8 cellular contexts compared by ENCODE assay signal in genomic region chr14:104724407-104724980, GRCh38. TPM values are rescaled to one million over a fixed set of nuclear protein-coding genes. Genes with fewer than 3 reads are reported as not detected.
DNase-seq lines count a peak whose midpoint lies in the region; ATAC-seq and TF ChIP-seq lines count a peak whose summit lies in the region.

No MANE protein-coding gene starts in this region.

- H3K27ac Mint-ChIP-seq in nephron, result no peak overlapping the region

- no peaks in the 10 kb centered on the region for H3K27me3 Mint-ChIP-seq in nephron (ENCODE audit: low read depth)

- no peak for TF ChIP-seq CTCF in WI38 (IDR thresholded peaks at IDR 0.05; ENCODE audit: low read depth, low read length)
- no peak for TF ChIP-seq CTCF in nephron (IDR thresholded peaks at IDR 0.05; ENCODE audit: unreplicated experiment in 3 of 3)

- H3K36me3 Mint-ChIP-seq in nephron (ENCODE audit: low read depth), result peaks cover 5% of the 10 kb centered on the region

- H3K4me3 Mint-ChIP-seq in nephron, result peak overlapping the region; percentile 93 to 98 (median 96)

- peak; percentile 34 for ATAC-seq in esophagus mucosa
- ATAC-seq in HG02973 (IDR thresholded peaks at IDR 0.05; ENCODE audit: unreplicated experiment), result no peak

- peaks cover 17% of the 10 kb centered on the region for H3K4me1 Mint-ChIP-seq in nephron

- H3K4me3 ChIP-seq in WI38 (ENCODE audit: low read depth, low read length), result peak overlapping the region; percentile 56

- peak; percentile 79 for DNase-seq in NCI-H146 (lab: John Stamatoyannopoulos, UW)
- no peak for DNase-seq in NCI-H146 treated with DMSO at 0.1 percent for 48 hours (lab: John Stamatoyannopoulos, UW; ENCODE audit: unreplicated experiment)
- no peak for DNase-seq in NCI-H2081 (lab: John Stamatoyannopoulos, UW)
- DNase-seq in NCI-H2196 (lab: John Stamatoyannopoulos, UW; ENCODE audit: unreplicated experiment), result no peak

- H3K9me3 Mint-ChIP-seq in nephron, result no peaks in the 10 kb centered on the region

RNA-seq across cellular contexts. Expression of gene ADSS1, which starts 0.5 kb away (rescaled TPM):
- 5.7 TPM for total RNA-seq in esophagus mucosa

RNA-seq across cellular contexts. Expression of gene SIVA1, which starts 28.5 kb away (rescaled TPM):
- total RNA-seq in esophagus mucosa, result 51.6 TPM

RNA-seq across cellular contexts. Expression of gene INF2, which starts 35.1 kb away (rescaled TPM):
- total RNA-seq in esophagus mucosa, result 28.4 TPM
